In the genomic region with DNA sequence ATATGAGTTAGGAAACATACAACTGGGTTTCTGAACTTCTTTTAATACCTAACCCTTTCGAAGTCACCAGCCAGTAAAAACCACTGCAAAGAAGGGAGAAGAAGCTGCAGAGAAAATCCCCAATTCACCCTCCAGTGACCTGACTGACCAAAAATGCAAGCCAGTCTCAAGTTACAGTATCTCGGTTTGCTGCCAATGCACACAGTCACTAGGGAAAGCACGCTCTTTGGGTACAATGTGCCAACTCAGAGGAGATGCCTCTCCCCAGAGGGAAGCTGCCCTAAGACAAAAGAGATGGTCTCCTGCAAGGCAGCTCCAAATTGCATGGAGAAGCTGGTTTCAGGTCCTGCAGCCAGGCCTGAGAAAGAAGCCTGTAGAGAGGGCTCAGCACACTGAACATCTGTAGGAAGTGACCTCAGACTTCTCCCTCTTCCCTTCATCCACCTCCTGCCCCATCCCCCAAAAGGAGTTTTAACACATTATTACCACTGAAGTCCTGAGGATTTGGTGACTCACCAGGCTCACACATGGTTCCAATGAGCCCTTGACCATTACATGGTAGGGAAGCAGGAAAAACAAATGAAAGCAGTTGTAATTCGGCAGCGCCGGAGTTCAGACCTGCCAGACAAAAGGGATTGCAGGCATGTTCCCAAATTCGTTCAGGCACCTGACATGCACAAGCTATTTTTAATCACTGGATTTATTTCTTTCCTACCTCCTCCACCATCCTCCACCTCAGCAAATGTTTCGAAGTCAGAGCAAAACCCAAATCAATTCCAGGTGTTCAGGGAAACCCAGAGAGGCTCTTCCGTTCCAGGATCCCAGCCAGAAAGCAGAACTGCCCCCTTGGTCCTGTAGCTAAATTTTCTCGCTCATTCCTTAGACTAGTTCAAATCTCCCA, we compare ENCODE assay signal across 9 cellular contexts.
DNase-seq lines count a peak whose midpoint lies in the region; ATAC-seq lines count a peak whose summit lies in the region.
"Had no signal": no experiment of that assay in that cellular context is flagged by ENCODE, and none has a peak within 500 bp of the region (broad histone marks: within the 10 kb centered on the region; RNA-seq: fewer than 3 reads in every experiment).

No MANE protein-coding gene starts in this region.

- in situ Hi-C loops in G401 (cut with HindIII; ENCODE audit: low sequenced_read_pairs): no loop called here

- H3K36me3 Mint-ChIP-seq in activated CD4-positive, alpha-beta memory T cell treated with anti-CD3 and anti-CD28 coated beads for 36 hours: peaks cover 78% of the 10 kb centered on the region
- H3K36me3 Mint-ChIP-seq in stimulated activated effector memory CD8-positive, alpha-beta T cell treated with anti-CD3 and anti-CD28 coated beads, Interleukin-12 subunit alpha, Interleukin-12 subunit beta, amount 100 ng/mL, for 72 hours: peaks cover 100% of the 10 kb centered on the region

- ATAC-seq in GM21360 (IDR thresholded peaks at IDR 0.05; ENCODE audit: unreplicated experiment): peak; percentile 68
- ATAC-seq in Right ventricle myocardium superior (ENCODE audit: poor library complexity): peak; percentile 80
- peak; percentile 63 for ATAC-seq in stimulated activated effector memory CD8-positive, alpha-beta T cell treated with anti-CD3 and anti-CD28 coated beads, Interleukin-12 subunit alpha, Interleukin-12 subunit beta, amount 100 ng/mL, for 72 hours

- H3K27me3 Mint-ChIP-seq in activated CD4-positive, alpha-beta memory T cell treated with anti-CD3 and anti-CD28 coated beads for 36 hours: no peaks in the 10 kb centered on the region
- H3K27me3 Mint-ChIP-seq: dendritic cell treated with granulocyte-macrophage colony-stimulating factor and Interleukin-4, amounts not matched to agents 40 ng/mL and 50 ng/mL, for 4 days had no signal

- DNase-seq in G401 (ENCODE audit: low spot score) (peak; percentile 63), HK-2 (ENCODE audit: unreplicated experiment) (peak; percentile 54), Right ventricle myocardium superior (no peak), activated gamma-delta T cell treated with Interleukin-2 at 50 U/mL for 16 hours (no peak), Kasumi-1 (lab: John Stamatoyannopoulos, UW) (no peak)
- peak; percentile 67 for DNase-seq in activated CD4-positive, alpha-beta memory T cell treated with anti-CD3 and anti-CD28 coated beads for 36 hours
- DNase-seq in stimulated activated effector memory CD8-positive, alpha-beta T cell treated with anti-CD3 and anti-CD28 coated beads, Interleukin-12 subunit alpha, Interleukin-12 subunit beta, amount 100 ng/mL, for 72 hours (ENCODE audit: low spot score in 2 of 2): peak in 1 of 2 donors; percentile 72

- H3K4me3 Mint-ChIP-seq in activated CD4-positive, alpha-beta memory T cell treated with anti-CD3 and anti-CD28 coated beads for 36 hours: peak overlapping the region; percentile 71
- H3K4me3 Mint-ChIP-seq in stimulated activated effector memory CD8-positive, alpha-beta T cell treated with anti-CD3 and anti-CD28 coated beads, Interleukin-12 subunit alpha, Interleukin-12 subunit beta, amount 100 ng/mL, for 72 hours: peak overlapping the region; percentile 84
- H3K4me3 Mint-ChIP-seq: dendritic cell treated with granulocyte-macrophage colony-stimulating factor and Interleukin-4, amounts not matched to agents 40 ng/mL and 50 ng/mL, for 4 days had no signal

- no peaks in the 10 kb centered on the region for H3K9me3 Mint-ChIP-seq in activated CD4-positive, alpha-beta memory T cell treated with anti-CD3 and anti-CD28 coated beads for 36 hours
- H3K9me3 Mint-ChIP-seq in stimulated activated effector memory CD8-positive, alpha-beta T cell treated with anti-CD3 and anti-CD28 coated beads, Interleukin-12 subunit alpha, Interleukin-12 subunit beta, amount 100 ng/mL, for 72 hours: no peaks in the 10 kb centered on the region
- H3K9me3 Mint-ChIP-seq: dendritic cell treated with granulocyte-macrophage colony-stimulating factor and Interleukin-4, amounts not matched to agents 40 ng/mL and 50 ng/mL, for 4 days had no signal

- POLR2A ChIA-PET in activated CD4-positive, alpha-beta memory T cell treated with anti-CD3 and anti-CD28 coated beads for 36 hours (lab: Charles Lee): interaction anchor here (0.5 to 18.8 kb wide), 20 partner anchors 8 to 325 kb away, joined by 3 to 600 read pairs (median 5); no protein-coding TSS in a partner anchor

- H3K4me1 Mint-ChIP-seq in activated CD4-positive, alpha-beta memory T cell treated with anti-CD3 and anti-CD28 coated beads for 36 hours (ENCODE audit: low read depth): peaks cover 95% of the 10 kb centered on the region
- peaks cover 97% of the 10 kb centered on the region for H3K4me1 Mint-ChIP-seq in stimulated activated effector memory CD8-positive, alpha-beta T cell treated with anti-CD3 and anti-CD28 coated beads, Interleukin-12 subunit alpha, Interleukin-12 subunit beta, amount 100 ng/mL, for 72 hours

- intact Hi-C loops in activated CD4-positive, alpha-beta memory T cell treated with anti-CD3 and anti-CD28 coated beads for 36 hours (cut with micrococcal nuclease): no loop called here
- intact Hi-C loops in Right ventricle myocardium superior (cut with DNase I): no loop called here

- H3K27ac Mint-ChIP-seq in activated CD4-positive, alpha-beta memory T cell treated with anti-CD3 and anti-CD28 coated beads for 36 hours: peak overlapping the region; percentile 91
- H3K27ac Mint-ChIP-seq in stimulated activated effector memory CD8-positive, alpha-beta T cell treated with anti-CD3 and anti-CD28 coated beads, Interleukin-12 subunit alpha, Interleukin-12 subunit beta, amount 100 ng/mL, for 72 hours: peak overlapping the region; percentile 96
- H3K27ac Mint-ChIP-seq: dendritic cell treated with granulocyte-macrophage colony-stimulating factor and Interleukin-4, amounts not matched to agents 40 ng/mL and 50 ng/mL, for 4 days had no signal

- CTCF ChIA-PET in activated CD4-positive, alpha-beta memory T cell treated with anti-CD3 and anti-CD28 coated beads for 36 hours (lab: Charles Lee): interaction anchor here (0.6 to 2.3 kb wide), 13 partner anchors 9 to 207 kb away, joined by 3 to 10 read pairs (median 4); no protein-coding TSS in a partner anchor

Comparison
In these comparisons a context has a peak if more than half of its experiments do, and no peak if none do; other contexts are left out.
1. DNase-seq: peak in G401 (single experiment), HK-2 (single experiment) and activated CD4-positive, alpha-beta memory T cell treated with anti-CD3 and anti-CD28 coated beads for 36 hours (single experiment); none in Right ventricle myocardium superior (single experiment), activated gamma-delta T cell treated with Interleukin-2 at 50 U/mL for 16 hours (single experiment) and Kasumi-1 (0 of 2).
2. Peak in every context shown above with its lines, with median percentiles within 50 percentile points of each other: ATAC-seq.